In the genomic region with DNA sequence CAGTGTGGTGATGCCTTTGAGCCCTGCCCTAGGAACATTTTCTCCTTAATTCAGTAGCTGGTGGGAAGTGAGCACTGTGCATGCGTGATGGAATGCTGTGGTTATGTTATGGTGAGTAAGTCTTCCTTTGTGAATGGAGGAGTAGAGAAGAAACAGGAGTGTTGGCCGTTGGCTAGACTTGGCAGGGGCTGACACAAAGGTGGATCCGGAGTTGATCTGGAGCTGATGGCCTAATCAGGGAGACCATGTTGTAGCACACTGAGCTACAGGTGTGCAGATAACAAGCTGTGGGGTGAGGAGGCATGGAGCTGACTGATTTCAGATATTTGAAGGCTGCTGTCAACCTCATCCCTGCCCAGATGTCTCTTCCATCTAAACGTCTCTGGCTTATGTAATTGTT, we compare ENCODE assay signal across 1 cellular context.
TF ChIP-seq lines count a peak whose summit lies in the region.

No MANE protein-coding gene starts in this region.

TF ChIP-seq in IMR-90, 13 proteins besides CTCF, POLR2A, EP300 and RAD21:
- TF ChIP-seq MAZ (IDR thresholded peaks at IDR 0.05; ENCODE audit: borderline replicate concordance, low read depth, low read length): no peak
- no peak; the same call in 1 of the 2 replicates for TF ChIP-seq MAFK (IDR thresholded peaks at IDR 0.05; ENCODE audit: low read depth, low read length)
- no peak for TF ChIP-seq CHD1 (IDR thresholded peaks at IDR 0.05; ENCODE audit: low read depth, low read length)
- no peak for TF ChIP-seq SMC3 (IDR thresholded peaks at IDR 0.05; ENCODE audit: low read depth, low read length)
- no peak for TF ChIP-seq RFX5 (IDR thresholded peaks at IDR 0.05; ENCODE audit: low read depth, low read length)
- TF ChIP-seq FOS (IDR thresholded peaks at IDR 0.05; ENCODE audit: low read depth, low read length): peak; percentile 63; the same call in 1 of the 2 replicates
- no peak for TF ChIP-seq MXI1 (IDR thresholded peaks at IDR 0.05; ENCODE audit: borderline replicate concordance, low read depth, low read length)
- 0 out of 2 replicates have a peak, but pooled peaks have one; percentile 12 for TF ChIP-seq BHLHE40 (IDR thresholded peaks at IDR 0.05; ENCODE audit: low read depth, low read length)
- no peak for TF ChIP-seq RCOR1 (IDR thresholded peaks at IDR 0.05; ENCODE audit: insufficient replicate concordance, low read length)
- TF ChIP-seq CEBPB (IDR thresholded peaks at IDR 0.05; ENCODE audit: low read depth, low read length): peak; percentile 36; the same call in 1 of the 2 replicates
- no peak for TF ChIP-seq NFE2L2 (IDR thresholded peaks at IDR 0.05; ENCODE audit: low read depth, low read length)
- TF ChIP-seq, protein P1, sequence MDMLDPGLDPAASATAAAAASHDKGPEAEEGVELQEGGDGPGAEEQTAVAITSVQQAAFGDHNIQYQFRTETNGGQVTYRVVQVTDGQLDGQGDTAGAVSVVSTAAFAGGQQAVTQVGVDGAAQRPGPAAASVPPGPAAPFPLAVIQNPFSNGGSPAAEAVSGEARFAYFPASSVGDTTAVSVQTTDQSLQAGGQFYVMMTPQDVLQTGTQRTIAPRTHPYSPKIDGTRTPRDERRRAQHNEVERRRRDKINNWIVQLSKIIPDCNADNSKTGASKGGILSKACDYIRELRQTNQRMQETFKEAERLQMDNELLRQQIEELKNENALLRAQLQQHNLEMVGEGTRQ (IDR thresholded peaks at IDR 0.05; ENCODE audit: low read depth, low read length): no peak
- TF ChIP-seq, protein P2, sequence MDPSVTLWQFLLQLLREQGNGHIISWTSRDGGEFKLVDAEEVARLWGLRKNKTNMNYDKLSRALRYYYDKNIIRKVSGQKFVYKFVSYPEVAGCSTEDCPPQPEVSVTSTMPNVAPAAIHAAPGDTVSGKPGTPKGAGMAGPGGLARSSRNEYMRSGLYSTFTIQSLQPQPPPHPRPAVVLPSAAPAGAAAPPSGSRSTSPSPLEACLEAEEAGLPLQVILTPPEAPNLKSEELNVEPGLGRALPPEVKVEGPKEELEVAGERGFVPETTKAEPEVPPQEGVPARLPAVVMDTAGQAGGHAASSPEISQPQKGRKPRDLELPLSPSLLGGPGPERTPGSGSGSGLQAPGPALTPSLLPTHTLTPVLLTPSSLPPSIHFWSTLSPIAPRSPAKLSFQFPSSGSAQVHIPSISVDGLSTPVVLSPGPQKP (IDR thresholded peaks at IDR 0.05; ENCODE audit: borderline replicate concordance, low read depth, low read length): no peak
